ENCODE assay signal across 31 cellular contexts in genomic region chr2:217386041-217386440, GRCh38.
"Had no signal": no experiment of that assay in that cellular context is flagged by ENCODE, and none has a peak within 500 bp of the region (broad histone marks: within the 10 kb centered on the region; RNA-seq: fewer than 3 reads in every experiment).

No MANE protein-coding gene starts in this region.

- H3K4me3 ChIP-seq: colonic mucosa, SJCRH30, SK-N-MC had no signal

- H3K4me3 Mint-ChIP-seq: activated CD8-positive, alpha-beta T cell treated with anti-CD3 and anti-CD28 coated beads for 36 hours; activated naive CD8-positive, alpha-beta T cell treated with anti-CD3 and anti-CD28 coated beads for 36 hours; activated T-cell treated with anti-CD3 and anti-CD28 coated beads, Interleukin-2, amount 50 U/mL, for 72 hours; activated T-helper 17 cell treated with anti-CD3 and anti-CD28 coated beads, Interleukin-2, amount 50 U/mL, for 72 hours had no signal

- H3K27me3 ChIP-seq: brain microvascular endothelial cell, colonic mucosa, SJCRH30 had no signal

- H3K27me3 Mint-ChIP-seq: activated CD8-positive, alpha-beta T cell treated with anti-CD3 and anti-CD28 coated beads for 36 hours; activated T-helper 17 cell treated with anti-CD3 and anti-CD28 coated beads, Interleukin-2, amount 50 U/mL, for 72 hours had no signal

- H3K4me1 ChIP-seq: colonic mucosa, SJCRH30 had no signal

- H3K36me3 Mint-ChIP-seq: activated naive CD8-positive, alpha-beta T cell treated with anti-CD3 and anti-CD28 coated beads for 36 hours had no signal

- H3K9me3 ChIP-seq: colonic mucosa, SJCRH30 had no signal

- H3K9me3 Mint-ChIP-seq: activated T-cell treated with anti-CD3 and anti-CD28 coated beads, Interleukin-2, amount 50 U/mL, for 72 hours; activated T-helper 17 cell treated with anti-CD3 and anti-CD28 coated beads, Interleukin-2, amount 50 U/mL, for 72 hours had no signal

- ATAC-seq: activated CD8-positive, alpha-beta T cell treated with anti-CD3 and anti-CD28 coated beads for 36 hours; activated T-cell treated with anti-CD3 and anti-CD28 coated beads, Interleukin-2, amount 50 U/mL, for 72 hours; activated T-helper 17 cell treated with anti-CD3 and anti-CD28 coated beads, Interleukin-2, amount 50 U/mL, for 72 hours; Panc1 had no signal

- DNase-seq: activated CD4-positive, alpha-beta T cell treated with anti-CD3 and anti-CD28 coated beads for 1 hour; activated CD4-positive, alpha-beta T cell treated with anti-CD3 and anti-CD28 coated beads for 48 hours; activated CD4-positive, alpha-beta T cell treated with anti-CD3 and anti-CD28 coated beads, Interleukin-2, amount 50 U/mL, for 4 hours; activated CD4-positive, CD25-positive, alpha-beta regulatory T cell; activated CD8-positive, alpha-beta T cell treated with anti-CD3 and anti-CD28 coated beads for 36 hours; activated effector memory CD4-positive, alpha-beta T cell treated with anti-CD3 and anti-CD28 coated beads, Interleukin-2, amount 50 U/mL, for 16 hours; activated naive CD4-positive, alpha-beta T cell; activated naive CD4-positive, alpha-beta T cell treated with anti-CD3 and anti-CD28 coated beads, Interleukin-2, amount 50 U/mL, for 16 hours; activated naive CD8-positive, alpha-beta T cell treated with anti-CD3 and anti-CD28 coated beads for 36 hours; activated T-cell treated with anti-CD3 and anti-CD28 coated beads, Interleukin-2, amount 50 U/mL, for 1 hour; activated T-cell treated with anti-CD3 and anti-CD28 coated beads, Interleukin-2, amount 50 U/mL, for 72 hours; amniotic stem cell; aorta; brain microvascular endothelial cell; central memory CD4-positive, alpha-beta T cell; colonic mucosa; Karpas-422; NCI-H1105; NCI-H1417 treated with DMSO at 0.1 percent for 48 hours; NCI-H1694; NCI-H2107; NCI-H446 treated with DMSO at 0.1 percent for 48 hours; NCI-H526; NCI-H774; SHP77; SJCRH30; T1000; WERI-Rb-1 had no signal

- H3K27ac ChIP-seq: brain microvascular endothelial cell, colonic mucosa, SJCRH30, SK-N-MC, WERI-Rb-1 had no signal

- H3K4me1 Mint-ChIP-seq: activated T-helper 17 cell treated with anti-CD3 and anti-CD28 coated beads, Interleukin-2, amount 50 U/mL, for 72 hours had no signal

- H3K27ac Mint-ChIP-seq: activated CD8-positive, alpha-beta T cell treated with anti-CD3 and anti-CD28 coated beads for 36 hours; activated naive CD8-positive, alpha-beta T cell treated with anti-CD3 and anti-CD28 coated beads for 36 hours; activated T-cell treated with anti-CD3 and anti-CD28 coated beads, Interleukin-2, amount 50 U/mL, for 72 hours; activated T-helper 17 cell treated with anti-CD3 and anti-CD28 coated beads, Interleukin-2, amount 50 U/mL, for 72 hours had no signal

- H3K36me3 ChIP-seq: brain microvascular endothelial cell, colonic mucosa, SJCRH30, WERI-Rb-1 had no signal
